In the genomic region with DNA sequence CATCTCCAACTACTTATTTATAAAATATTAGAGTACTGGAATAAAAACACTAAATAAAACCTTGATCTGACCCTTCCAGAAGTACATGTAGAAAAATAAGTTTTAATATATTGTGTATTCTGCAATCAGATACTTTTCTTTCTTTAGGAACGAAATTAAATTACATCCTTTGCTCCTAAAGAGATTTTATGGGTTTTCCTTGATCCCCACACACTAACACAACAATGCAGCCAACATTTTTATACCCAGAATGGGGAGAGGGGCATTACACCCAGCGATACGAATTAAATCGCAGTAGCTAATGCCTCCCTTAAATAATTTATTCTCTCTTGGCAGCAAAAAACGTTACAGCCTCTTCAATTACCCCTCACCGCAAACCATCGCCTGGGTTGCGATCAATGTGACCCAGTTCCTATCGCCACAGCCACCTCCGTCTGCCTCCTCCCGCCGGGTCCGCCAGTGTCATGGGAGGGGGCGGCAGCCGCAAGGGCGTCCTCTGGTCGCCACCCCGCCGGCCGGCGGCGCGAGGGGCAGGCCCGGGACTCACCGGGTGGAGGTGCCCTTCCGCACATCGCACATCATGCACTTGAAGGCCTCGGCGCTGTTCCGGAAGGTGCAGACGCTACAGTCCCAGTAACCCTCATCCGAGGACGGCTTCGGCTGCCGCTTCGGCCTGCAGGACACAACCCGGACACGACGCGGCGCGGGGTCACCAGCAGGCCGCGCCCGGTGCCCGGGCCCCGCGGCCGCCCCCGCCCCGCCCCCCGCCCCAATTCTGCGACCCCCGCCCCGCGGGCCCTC, we compare ENCODE assay signal across 8 cellular contexts. TPM values are rescaled to one million over a fixed set of nuclear protein-coding genes. Genes with fewer than 3 reads are reported as not detected.
DNase-seq lines count a peak whose midpoint lies in the region; ATAC-seq and TF ChIP-seq lines count a peak whose summit lies in the region.

No MANE protein-coding gene starts in this region.

- H3K4me3 ChIP-seq in DND-41 (ENCODE audit: low read depth in 1 of 2, low read length in 2 of 2) (peak overlapping the region; percentile 45 to 84; a peak in 3 of 4 replicates), fibroblast of pulmonary artery (replicated peaks; ENCODE audit: low read depth, low read length) (peak overlapping the region; percentile 74)

- H3K9me3 ChIP-seq in DND-41 (ENCODE audit: insufficient read depth, low read length, severe bottlenecking), result no peaks in the 10 kb centered on the region

- DNase-seq in DND-41, result peak; percentile 68
- DNase-seq in RPMI7951 (ENCODE audit: low read depth), result peak; percentile 70
- DNase-seq in fibroblast of pulmonary artery (ENCODE audit: low read depth), result peak; percentile 79
- DNase-seq in natural killer cell treated with Interleukin-12 subunit alpha and Interleukin-12 subunit beta and Interleukin-15 and Interleukin-18, amount 100 ng/mL, for 72 hours (ENCODE audit: low spot score), result peak; percentile 88
- peak; percentile 75 for DNase-seq in stimulated activated naive CD8-positive, alpha-beta T cell treated with anti-CD3 and anti-CD28 coated beads, Interleukin-15, Interleukin-2, amounts not matched to agents 100 U/mL and 50 U/mL, for 24 hours

- H3K27ac ChIP-seq in DND-41 (ENCODE audit: low read length), result peak overlapping the region; percentile 63

- peaks cover 61% of the 10 kb centered on the region for H3K79me2 ChIP-seq in DND-41 (ENCODE audit: insufficient read depth, low read length)

- H3K9ac ChIP-seq in DND-41 (ENCODE audit: low read depth, low read length), result peak overlapping the region; percentile 92

- peaks cover 27% of the 10 kb centered on the region for H3K36me3 ChIP-seq in DND-41 (ENCODE audit: insufficient read depth, low read length)

- peaks cover 41% of the 10 kb centered on the region for H3K4me1 ChIP-seq in DND-41 (ENCODE audit: insufficient read depth, low read length)

- H3K27ac Mint-ChIP-seq in IgD-negative memory B cell, result peak overlapping the region; percentile 88 to 98 (median 95)
- peak overlapping the region; percentile 86 for H3K27ac Mint-ChIP-seq in activated T-helper 17 cell treated with anti-CD3 and anti-CD28 coated beads, Interleukin-2, amount 50 U/mL, for 72 hours
- H3K27ac Mint-ChIP-seq in natural killer cell treated with Interleukin-12 subunit alpha and Interleukin-12 subunit beta and Interleukin-15 and Interleukin-18, amount 100 ng/mL, for 72 hours, result peak overlapping the region; percentile 84 to 94

- peak; percentile 60 for TF ChIP-seq CTCF in DND-41 (IDR thresholded peaks at IDR 0.05; ENCODE audit: borderline replicate concordance, extremely low read depth, low read length, poor library complexity, severe bottlenecking)
- peak; percentile 25 for TF ChIP-seq CTCF in fibroblast of pulmonary artery (IDR thresholded peaks at IDR 0.05; ENCODE audit: low read length, missing control alignments)

- peak overlapping the region; percentile 89 to 100 (median 95) for H3K4me3 Mint-ChIP-seq in IgD-negative memory B cell
- H3K4me3 Mint-ChIP-seq in activated T-helper 17 cell treated with anti-CD3 and anti-CD28 coated beads, Interleukin-2, amount 50 U/mL, for 72 hours, result peak overlapping the region; percentile 90
- peak overlapping the region; percentile 94 for H3K4me3 Mint-ChIP-seq in natural killer cell treated with Interleukin-12 subunit alpha and Interleukin-12 subunit beta and Interleukin-15 and Interleukin-18, amount 100 ng/mL, for 72 hours

- peak overlapping the region; percentile 92 for H3K4me2 ChIP-seq in DND-41 (ENCODE audit: insufficient read depth, low read length)

- no peaks in the 10 kb centered on the region for H3K27me3 ChIP-seq in DND-41 (ENCODE audit: insufficient read depth, low read length, poor library complexity)

- peak; percentile 73 for ATAC-seq in DND-41 (ENCODE audit: insufficient read depth, low read depth)
- peak; percentile 78 for ATAC-seq in GM21576 (IDR thresholded peaks at IDR 0.05; ENCODE audit: unreplicated experiment)
- peak; percentile 83 for ATAC-seq in activated T-helper 17 cell treated with anti-CD3 and anti-CD28 coated beads, Interleukin-2, amount 50 U/mL, for 72 hours (replicated peaks)
- peak; percentile 86 to 87 for ATAC-seq in natural killer cell treated with Interleukin-12 subunit alpha and Interleukin-12 subunit beta and Interleukin-15 and Interleukin-18, amount 100 ng/mL, for 72 hours
- ATAC-seq in stimulated activated naive CD8-positive, alpha-beta T cell treated with anti-CD3 and anti-CD28 coated beads, Interleukin-15, Interleukin-2, amounts not matched to agents 100 U/mL and 50 U/mL, for 24 hours, result peak; percentile 85

- no peaks in the 10 kb centered on the region for H3K27me3 Mint-ChIP-seq in IgD-negative memory B cell
- H3K27me3 Mint-ChIP-seq in activated T-helper 17 cell treated with anti-CD3 and anti-CD28 coated beads, Interleukin-2, amount 50 U/mL, for 72 hours, result no peaks in the 10 kb centered on the region
- no peaks in the 10 kb centered on the region for H3K27me3 Mint-ChIP-seq in natural killer cell treated with Interleukin-12 subunit alpha and Interleukin-12 subunit beta and Interleukin-15 and Interleukin-18, amount 100 ng/mL, for 72 hours

- peak overlapping the region; percentile 91 for H2AFZ ChIP-seq in DND-41 (ENCODE audit: low read depth, low read length)

- H3K4me1 Mint-ChIP-seq in IgD-negative memory B cell, result peaks cover 26 to 37% (median 35%) of the 10 kb centered on the region in 3 donors
- peaks cover 19% of the 10 kb centered on the region for H3K4me1 Mint-ChIP-seq in activated T-helper 17 cell treated with anti-CD3 and anti-CD28 coated beads, Interleukin-2, amount 50 U/mL, for 72 hours
- peaks cover 24 to 31% of the 10 kb centered on the region in 2 donors for H3K4me1 Mint-ChIP-seq in natural killer cell treated with Interleukin-12 subunit alpha and Interleukin-12 subunit beta and Interleukin-15 and Interleukin-18, amount 100 ng/mL, for 72 hours (ENCODE audit: low read depth in 2 of 2)

- H3K36me3 Mint-ChIP-seq in IgD-negative memory B cell, result peaks cover 4% of the 10 kb centered on the region
- H3K36me3 Mint-ChIP-seq in activated T-helper 17 cell treated with anti-CD3 and anti-CD28 coated beads, Interleukin-2, amount 50 U/mL, for 72 hours (ENCODE audit: low read depth), result peaks cover 44% of the 10 kb centered on the region
- peaks cover 5% of the 10 kb centered on the region for H3K36me3 Mint-ChIP-seq in natural killer cell treated with Interleukin-12 subunit alpha and Interleukin-12 subunit beta and Interleukin-15 and Interleukin-18, amount 100 ng/mL, for 72 hours

- no peaks in the 10 kb centered on the region for H3K9me3 Mint-ChIP-seq in IgD-negative memory B cell
- H3K9me3 Mint-ChIP-seq in activated T-helper 17 cell treated with anti-CD3 and anti-CD28 coated beads, Interleukin-2, amount 50 U/mL, for 72 hours, result no peaks in the 10 kb centered on the region
- no peaks in the 10 kb centered on the region for H3K9me3 Mint-ChIP-seq in natural killer cell treated with Interleukin-12 subunit alpha and Interleukin-12 subunit beta and Interleukin-15 and Interleukin-18, amount 100 ng/mL, for 72 hours

- H4K20me1 ChIP-seq in DND-41 (ENCODE audit: insufficient read depth, low read length), result no peaks in the 10 kb centered on the region

RNA-seq across cellular contexts. Expression of a gene that starts 0.8 kb away (rescaled TPM):
- polyA plus RNA-seq in IgD-negative memory B cell, result 20.1 TPM
- total RNA-seq in RPMI7951 (2014; rRNA removed; shearing (Covaris generic)), result 11.7 and 19.9 TPM in 2 replicates
- 10 to 100 TPM; 31.7 to 32.9 TPM for total RNA-seq in activated T-helper 17 cell treated with anti-CD3 and anti-CD28 coated beads, Interleukin-2, amount 50 U/mL, for 72 hours
- 10 to 100 TPM; 53.4 to 60.8 TPM for total RNA-seq in natural killer cell treated with Interleukin-12 subunit alpha and Interleukin-12 subunit beta and Interleukin-15 and Interleukin-18, amount 100 ng/mL, for 72 hours

Comparison
In these comparisons a context has a peak if more than half of its experiments do, and no peak if none do; other contexts are left out.
1. Peak in every context shown above with its lines: DNase-seq, ATAC-seq, H3K4me3 ChIP-seq and H3K27ac ChIP-seq.